In genomic region chr19:48815870-48816501, GRCh38 we compare ENCODE assay signal across 1 cellular context.
TF ChIP-seq lines count a peak whose summit lies in the region.

No MANE protein-coding gene starts in this region.

TF ChIP-seq in HCT116, 20 proteins besides CTCF, POLR2A, EP300 and RAD21 (continued from another document):
- no peak for TF ChIP-seq REST (IDR thresholded peaks at IDR 0.05; ENCODE audit: low read depth)
- TF ChIP-seq POLR2AphosphoS5 (IDR thresholded peaks at IDR 0.05; ENCODE audit: low read depth, low read length) = no peak
- TF ChIP-seq EZH2 (IDR thresholded peaks at IDR 0.05) = no peak
TF ChIP-seq in HCT116: peak in this region for 1.
